In genomic region chr4:76028242-76028859, GRCh38 we compare ENCODE assay signal across 8 cellular contexts. TPM values are rescaled to one million over a fixed set of nuclear protein-coding genes. Genes with fewer than 3 reads are reported as not detected.
A peak's percentile ranks its signal among the peaks of the same experiment; 100 is the strongest.
DNase-seq lines count a peak whose midpoint lies in the region; ATAC-seq, FAIRE-seq and TF ChIP-seq lines count a peak whose summit lies in the region.

No MANE protein-coding gene starts in this region.

- H3K27me3 ChIP-seq in CD4-positive, CD25-positive, alpha-beta regulatory T cell (ENCODE audit: control insufficient read depth, insufficient read depth, low read length), result peaks cover 10% of the 10 kb centered on the region
- peaks cover 6% of the 10 kb centered on the region for H3K27me3 ChIP-seq in astrocyte (ENCODE audit: insufficient read depth, low read length)
- no peaks in the 10 kb centered on the region for H3K27me3 ChIP-seq in Caco-2 (replicated peaks; ENCODE audit: control insufficient read depth, insufficient read depth, low read length)

- POLR2A ChIA-PET in Caco-2 (lab: Charles Lee), result no interaction called here

- H4K20me1 ChIP-seq in astrocyte (ENCODE audit: insufficient read depth, low read length), result no peaks in the 10 kb centered on the region

- H3K36me3 ChIP-seq in CD4-positive, CD25-positive, alpha-beta regulatory T cell (ENCODE audit: control insufficient read depth, insufficient read depth, low read length), result no peaks in the 10 kb centered on the region
- H3K36me3 ChIP-seq in astrocyte (ENCODE audit: insufficient read depth, low read length) (no peaks in the 10 kb centered on the region), Caco-2 (ENCODE audit: control insufficient read depth, insufficient read depth, low read length) (no peaks in the 10 kb centered on the region)

- H3K79me2 ChIP-seq in astrocyte (ENCODE audit: insufficient read depth, low read length), result no peaks in the 10 kb centered on the region

- H3K4me1 ChIP-seq in CD4-positive, CD25-positive, alpha-beta regulatory T cell (ENCODE audit: control insufficient read depth, insufficient read depth, low read length, poor library complexity, severe bottlenecking), result no peaks in the 10 kb centered on the region
- H3K4me1 ChIP-seq in astrocyte (ENCODE audit: insufficient read depth, low read length) (peaks cover 3% of the 10 kb centered on the region), Caco-2 (no peaks in the 10 kb centered on the region)

- H3K4me2 ChIP-seq in astrocyte (ENCODE audit: low read length), result peak overlapping the region; percentile 71

- H3K36me3 Mint-ChIP-seq in CD4-positive, CD25-positive, alpha-beta regulatory T cell, result no peaks in the 10 kb centered on the region
- H3K36me3 Mint-ChIP-seq in astrocyte (ENCODE audit: low read depth, unreplicated experiment), result no peaks in the 10 kb centered on the region
- H3K36me3 Mint-ChIP-seq in Caco-2 (ENCODE audit: insufficient read depth, unreplicated experiment), result no peaks in the 10 kb centered on the region

- H2AFZ ChIP-seq in astrocyte (ENCODE audit: low read depth, low read length), result peak overlapping the region; percentile 60

- no peak for ATAC-seq in CD4-positive, CD25-positive, alpha-beta regulatory T cell (ENCODE audit: low read depth in 2 of 2)

- H3K27ac Mint-ChIP-seq in CD4-positive, CD25-positive, alpha-beta regulatory T cell, result peak overlapping the region in 1 of 3 donors; percentile 21
- H3K27ac Mint-ChIP-seq in astrocyte (ENCODE audit: unreplicated experiment), result no peak overlapping the region
- H3K27ac Mint-ChIP-seq in Caco-2 (ENCODE audit: unreplicated experiment), result no peak overlapping the region

- H3K4me3 ChIP-seq in CD4-positive, CD25-positive, alpha-beta regulatory T cell (ENCODE audit: low read depth, low read length), result no peak overlapping the region
- H3K4me3 ChIP-seq in astrocyte (ENCODE audit: insufficient read depth, low read depth, low read length) (no peak overlapping the region), Caco-2 (ENCODE audit: low read depth, low read length) (no peak overlapping the region)

- CTCF ChIA-PET in Caco-2 (lab: Charles Lee), result interaction anchor here (1.0 kb wide), 1 partner anchor 10 kb away, joined by 3 read pairs; no protein-coding TSS in a partner anchor

- peak overlapping the region in 2 of 4 donors; percentile 23 to 33 for H3K4me3 Mint-ChIP-seq in CD4-positive, CD25-positive, alpha-beta regulatory T cell
- no peak overlapping the region for H3K4me3 Mint-ChIP-seq in astrocyte (ENCODE audit: unreplicated experiment)
- no peak overlapping the region for H3K4me3 Mint-ChIP-seq in Caco-2 (ENCODE audit: unreplicated experiment)

- H3K9me3 Mint-ChIP-seq in CD4-positive, CD25-positive, alpha-beta regulatory T cell, result no peaks in the 10 kb centered on the region
- H3K9me3 Mint-ChIP-seq in astrocyte (ENCODE audit: unreplicated experiment) (no peaks in the 10 kb centered on the region), Caco-2 (ENCODE audit: unreplicated experiment) (no peaks in the 10 kb centered on the region)

- peaks cover 5 to 16% (median 11%) of the 10 kb centered on the region in 4 donors for H3K4me1 Mint-ChIP-seq in CD4-positive, CD25-positive, alpha-beta regulatory T cell
- H3K4me1 Mint-ChIP-seq in astrocyte (ENCODE audit: low read depth, unreplicated experiment), result no peaks in the 10 kb centered on the region
- no peaks in the 10 kb centered on the region for H3K4me1 Mint-ChIP-seq in Caco-2 (ENCODE audit: low read depth, unreplicated experiment)

- H3K9me3 ChIP-seq in CD4-positive, CD25-positive, alpha-beta regulatory T cell (ENCODE audit: control insufficient read depth in 2 of 2, low read length in 2 of 2), result no peaks in the 10 kb centered on the region
- H3K9me3 ChIP-seq in astrocyte (ENCODE audit: insufficient read depth, low read depth, low read length) (no peaks in the 10 kb centered on the region), Caco-2 (no peaks in the 10 kb centered on the region)

- intact Hi-C loops in Caco-2 (cut with micrococcal nuclease; ENCODE audit: unreplicated experiment), result no loop called here

- H3K27ac ChIP-seq in CD4-positive, CD25-positive, alpha-beta regulatory T cell (ENCODE audit: insufficient read depth, low read length, poor library complexity, severe bottlenecking), result no peak overlapping the region
- no peak overlapping the region for H3K27ac ChIP-seq in astrocyte (ENCODE audit: low read depth, low read length)

- BruUV-seq in Caco-2 (replicated peaks; lab: Mats Ljungman, UMichigan), result no TSS peak

- H3K9ac ChIP-seq in astrocyte (ENCODE audit: low read length), result no peak overlapping the region

- TF ChIP-seq CTCF in astrocyte (IDR thresholded peaks at IDR 0.05; ENCODE audit: insufficient read depth, low read depth, low read length), result no peak
- no peak for TF ChIP-seq CTCF in Caco-2 (IDR thresholded peaks at IDR 0.05; ENCODE audit: insufficient read depth in 1 of 2, low read depth in 1 of 2, low read length in 1 of 2, severe bottlenecking in 1 of 2, unreplicated experiment in 1 of 2)

- no peak for FAIRE-seq in astrocyte (lab: Jason Lieb, UNC)

- H3K27me3 Mint-ChIP-seq in CD4-positive, CD25-positive, alpha-beta regulatory T cell, result peaks cover 45% of the 10 kb centered on the region
- H3K27me3 Mint-ChIP-seq in astrocyte (ENCODE audit: low read depth, unreplicated experiment) (peaks cover 5% of the 10 kb centered on the region), Caco-2 (ENCODE audit: insufficient read depth, unreplicated experiment) (no peaks in the 10 kb centered on the region)

- DNase-seq in CD4-positive, CD25-positive, alpha-beta regulatory T cell, result peak in 2 of 3 donors; percentile 4 to 19
- DNase-seq in NCI-H1105 treated with DMSO at 0.1 percent for 48 hours (lab: John Stamatoyannopoulos, UW) (peak; percentile 2), astrocyte (ENCODE audit: low read depth) (peak; percentile 3), lung microvascular endothelial cell (ENCODE audit: low read depth in 2 of 2) (peak; percentile 63 to 72), Caco-2 (no peak), NCI-H1930 (lab: John Stamatoyannopoulos, UW) (no peak)
- DNase-seq in activated CD4-positive, CD25-positive, alpha-beta regulatory T cell treated with anti-CD3 and anti-CD28 coated beads, Interleukin-2, amount 50 U/mL, for 72 hours, result no peak
- no peak for DNase-seq in stimulated activated CD8-positive, alpha-beta memory T cell treated with anti-CD3 and anti-CD28 coated beads, Interleukin-4, amount 100 ng/mL, for 48 hours

RNA-seq across cellular contexts. Expression of gene CXCL10, which starts 5.1 kb away (rescaled TPM):
- not detected for total RNA-seq in CD4-positive, CD25-positive, alpha-beta regulatory T cell
- not detected for polyA plus RNA-seq in CD4-positive, CD25-positive, alpha-beta regulatory T cell
- 12.9 and 16.6 TPM in 2 replicates for total RNA-seq in astrocyte
- total RNA-seq in lung microvascular endothelial cell, result 0.20 and 0.22 TPM in 2 replicates
- not detected in 2 replicates for total RNA-seq in Caco-2 (2022)

RNA-seq across cellular contexts. Expression of gene CXCL11, which starts 7.5 kb away (rescaled TPM):
- not detected for total RNA-seq in CD4-positive, CD25-positive, alpha-beta regulatory T cell
- polyA plus RNA-seq in CD4-positive, CD25-positive, alpha-beta regulatory T cell, result not detected
- total RNA-seq in astrocyte (5.8 and 7.6 TPM in 2 replicates), lung microvascular endothelial cell (0.20 and 0.44 TPM in 2 replicates), Caco-2 (2022) (not detected in 2 replicates)

RNA-seq across cellular contexts. Expression of gene CXCL9, which starts 21.0 kb away (rescaled TPM):
- total RNA-seq in CD4-positive, CD25-positive, alpha-beta regulatory T cell, result not detected
- polyA plus RNA-seq in CD4-positive, CD25-positive, alpha-beta regulatory T cell, result not detected
- total RNA-seq in astrocyte, result not detected in 2 replicates
- total RNA-seq in lung microvascular endothelial cell, result not detected in 2 replicates
- not detected in 2 replicates for total RNA-seq in Caco-2 (2022)

RNA-seq across cellular contexts. Expression of gene SDAD1, which starts 37.6 kb away (rescaled TPM):
- 44.3 TPM for total RNA-seq in CD4-positive, CD25-positive, alpha-beta regulatory T cell
- polyA plus RNA-seq in CD4-positive, CD25-positive, alpha-beta regulatory T cell, result 10 to 100 TPM; 58.0 to 81.5 (median 69.0) TPM
- total RNA-seq in astrocyte, result 58.2 and 59.1 TPM in 2 replicates
- total RNA-seq in lung microvascular endothelial cell, result 15.7 and 25.0 TPM in 2 replicates
- 63.8 and 71.7 TPM in 2 replicates for total RNA-seq in Caco-2 (2022)

RNA-seq across cellular contexts. Expression of gene ART3, which starts 46.2 kb away (rescaled TPM):
- total RNA-seq in CD4-positive, CD25-positive, alpha-beta regulatory T cell, result not detected
- polyA plus RNA-seq in CD4-positive, CD25-positive, alpha-beta regulatory T cell, result not detected
- total RNA-seq in astrocyte (not detected in 2 replicates), lung microvascular endothelial cell (not detected in 2 replicates), Caco-2 (2022) (not detected in 2 replicates)

Comparison
In these comparisons a context has a peak if more than half of its experiments do, and no peak if none do; other contexts are left out.
1. DNase-seq: peak in CD4-positive, CD25-positive, alpha-beta regulatory T cell (2 of 3), NCI-H1105 treated with DMSO at 0.1 percent for 48 hours (single experiment), astrocyte (single experiment) and lung microvascular endothelial cell (2 of 2); none in Caco-2 (0 of 2), NCI-H1930 (0 of 2), activated CD4-positive, CD25-positive, alpha-beta regulatory T cell treated with anti-CD3 and anti-CD28 coated beads, Interleukin-2, amount 50 U/mL, for 72 hours (single experiment) and stimulated activated CD8-positive, alpha-beta memory T cell treated with anti-CD3 and anti-CD28 coated beads, Interleukin-4, amount 100 ng/mL, for 48 hours (single experiment).
2. RNA of gene CXCL10, which starts 5.1 kb away (total RNA-seq): 12.9 to 16.6 TPM in astrocyte; not detected in CD4-positive, CD25-positive, alpha-beta regulatory T cell (single experiment), 0.20 to 0.22 TPM in lung microvascular endothelial cell and not detected in Caco-2; every median in the first group is over 10 times any median in the second.